Comparison of ENCODE assay signal across 1 cellular context in genomic region chr16:67226804-67227566, GRCh38.
TF ChIP-seq lines count a peak whose summit lies in the region.

Gene TMEM208 (plus strand): TSS chr16:67227130. CDS start chr16:67227219, 89 bp downstream.

TF ChIP-seq in K562, 482 proteins besides CTCF, POLR2A, EP300 and RAD21 (continued from another document):
- TF ChIP-seq E2F5 (CRISPR knock-in tag; IDR thresholded peaks at IDR 0.05): no peak
- TF ChIP-seq ZNF79 (CRISPR knock-in tag; IDR thresholded peaks at IDR 0.05; ENCODE audit: low read depth): no peak
- no peak for TF ChIP-seq BCL6 (CRISPR knock-in tag; IDR thresholded peaks at IDR 0.05)
- peak; percentile 92 for TF ChIP-seq KLF13 (tag; IDR thresholded peaks at IDR 0.05; ENCODE audit: borderline replicate concordance, low read depth)
- no peak; the same call in 1 of the 2 replicates for TF ChIP-seq ETV5 (CRISPR knock-in tag; IDR thresholded peaks at IDR 0.05; ENCODE audit: low read depth)
- TF ChIP-seq ATF4 (CRISPR knock-in tag; IDR thresholded peaks at IDR 0.05): no peak
- TF ChIP-seq BCLAF1 (IDR thresholded peaks at IDR 0.05; ENCODE audit: borderline replicate concordance in 1 of 2, control insufficient read depth in 1 of 2, low read depth in 2 of 2, low read length in 1 of 2): no peak
- TF ChIP-seq FOXA1 (IDR thresholded peaks at IDR 0.05; ENCODE audit: borderline replicate concordance): no peak
- 0 out of 2 replicates have a peak, but pooled peaks have one; percentile 16 for TF ChIP-seq ERF (CRISPR knock-in tag; IDR thresholded peaks at IDR 0.05)
- no peak for TF ChIP-seq NFIX (CRISPR knock-in tag; IDR thresholded peaks at IDR 0.05; ENCODE audit: low read depth)
- no peak for TF ChIP-seq TRIM24 (IDR thresholded peaks at IDR 0.05)
- peak; percentile 100 for TF ChIP-seq GABPA (tag; conservative IDR thresholded peaks at IDR 0.05; ENCODE audit: low read depth)
- no peak for TF ChIP-seq ZNF778 (CRISPR knock-in tag; IDR thresholded peaks at IDR 0.05)
- no peak for TF ChIP-seq KLF6 (CRISPR knock-in tag; IDR thresholded peaks at IDR 0.05; ENCODE audit: borderline replicate concordance)
- TF ChIP-seq ZNF318 (IDR thresholded peaks at IDR 0.05; ENCODE audit: borderline replicate concordance in 1 of 2, low read depth in 1 of 2): peak in 1 of 2 experiments; percentile 62; a peak in 1 of 4 replicates
- TF ChIP-seq ZNF253 (CRISPR knock-in tag; conservative IDR thresholded peaks at IDR 0.05): no peak
- TF ChIP-seq ZBTB7A (IDR thresholded peaks at IDR 0.05; ENCODE audit: borderline replicate concordance, control insufficient read depth, low read depth, low read length): peak; percentile 81; the same call in 1 of the 2 replicates
- peak in 1 of 2 experiments; percentile 36; a peak in 2 of 4 replicates for TF ChIP-seq SRF (CRISPR knock-in tag; IDR thresholded peaks at IDR 0.05)
- TF ChIP-seq CREB3 (tag; conservative IDR thresholded peaks at IDR 0.05; ENCODE audit: low read depth): no peak
- TF ChIP-seq TCF3 (CRISPR knock-in tag; IDR thresholded peaks at IDR 0.05): no peak
- TF ChIP-seq ZNF696 (CRISPR knock-in tag; conservative IDR thresholded peaks at IDR 0.05): no peak
- no peak for TF ChIP-seq BDP1 (IDR thresholded peaks at IDR 0.05; ENCODE audit: insufficient read depth, insufficient read length)
- TF ChIP-seq MEF2D (tag; conservative IDR thresholded peaks at IDR 0.05; ENCODE audit: low read depth): no peak
- no peak for TF ChIP-seq RHOXF2B (CRISPR knock-in tag; conservative IDR thresholded peaks at IDR 0.05)
- TF ChIP-seq RERE (CRISPR knock-in tag; IDR thresholded peaks at IDR 0.05; ENCODE audit: borderline replicate concordance): no peak
- no peak for TF ChIP-seq FOXO4 (CRISPR knock-in tag; IDR thresholded peaks at IDR 0.05)
- TF ChIP-seq MITF (IDR thresholded peaks at IDR 0.05): no peak
